Comparison of ENCODE assay signal across 6 cellular contexts in genomic region chr10:57035310-57035709, GRCh38.
"Had no signal": no experiment of that assay in that cellular context is flagged by ENCODE, and none has a peak within 500 bp of the region (broad histone marks: within the 10 kb centered on the region; RNA-seq: fewer than 3 reads in every experiment).

No MANE protein-coding gene starts in this region.

- H2AFZ ChIP-seq: GM23338 had no signal

- H3K4me3 Mint-ChIP-seq: GM23338, H9 had no signal

- ATAC-seq: GM23338, K562 had no signal

- DNase-seq: H9, HCEC 1CT, IMR-90, KG1 had no signal

- H3K4me1 Mint-ChIP-seq: GM23338, H9 had no signal

- H3K27ac Mint-ChIP-seq: GM23338, H9 had no signal

- H3K4me3 ChIP-seq: GM23338, K562 had no signal

- H3K4me2 ChIP-seq: GM23338 had no signal
